Comparison of ENCODE assay signal across 23 cellular contexts in genomic region chr11:38446336-38446735, GRCh38.
"Had no signal": no experiment of that assay in that cellular context is flagged by ENCODE, and none has a peak within 500 bp of the region (broad histone marks: within the 10 kb centered on the region; RNA-seq: fewer than 3 reads in every experiment).

No MANE protein-coding gene starts in this region.

- ATAC-seq: activated CD8-positive, alpha-beta T cell treated with anti-CD3 and anti-CD28 coated beads, Interleukin-2, amount 10 ng/mL, durations not matched to agents 7 days and 5 days; activated naive CD8-positive, alpha-beta T cell treated with anti-CD3 and anti-CD28 coated beads, Interleukin-2, amount 50 U/mL, for 24 hours; heart left ventricle; left cardiac atrium; sciatic nerve had no signal

- H3K36me3 Mint-ChIP-seq: memory B cell, type B pancreatic cell had no signal

- H3K4me3 Mint-ChIP-seq: activated CD8-positive, alpha-beta T cell treated with anti-CD3 and anti-CD28 coated beads, Interleukin-2, amount 10 ng/mL, durations not matched to agents 7 days and 5 days; activated naive CD8-positive, alpha-beta T cell treated with anti-CD3 and anti-CD28 coated beads, Interleukin-2, amount 50 U/mL, for 24 hours; activated T-helper 1 cell treated with anti-CD3 and anti-CD28 coated beads, Interleukin-12 subunit alpha, Interleukin-12 subunit beta, Interleukin-2, Interleukin-4 antibody, amounts not matched to agents 30 ng/mL and 10 ng/mL and 1 ng/mL, durations not matched to agents 14 hours and 24 hours and 36 hours; memory B cell; nephron progenitor cell; type B pancreatic cell had no signal

- FAIRE-seq: islet of Langerhans had no signal

- H3K4me1 ChIP-seq: breast epithelium, heart left ventricle, testis, vagina had no signal

- H3K27ac ChIP-seq: breast epithelium, coronary artery, epithelial cell of prostate, heart left ventricle, testis, vagina, WERI-Rb-1 had no signal

- H3K27me3 Mint-ChIP-seq: activated naive CD8-positive, alpha-beta T cell treated with anti-CD3 and anti-CD28 coated beads, Interleukin-2, amount 50 U/mL, for 24 hours; memory B cell; type B pancreatic cell had no signal

- H3K9me3 Mint-ChIP-seq: activated naive CD8-positive, alpha-beta T cell treated with anti-CD3 and anti-CD28 coated beads, Interleukin-2, amount 50 U/mL, for 24 hours; memory B cell; nephron progenitor cell; type B pancreatic cell had no signal

- DNase-seq: activated CD4-positive, alpha-beta T cell treated with anti-CD3 and anti-CD28 coated beads for 1 hour; activated CD4-positive, alpha-beta T cell treated with anti-CD3 and anti-CD28 coated beads, Interleukin-2, amount 50 U/mL, for 1 hour; activated CD8-positive, alpha-beta T cell treated with anti-CD3 and anti-CD28 coated beads, Interleukin-2, amount 10 ng/mL, durations not matched to agents 7 days and 5 days; activated gamma-delta T cell; activated naive CD4-positive, alpha-beta T cell treated with anti-CD3 and anti-CD28 coated beads, Interleukin-2, amount 50 U/mL, for 16 hours; activated naive CD8-positive, alpha-beta T cell treated with anti-CD3 and anti-CD28 coated beads, Interleukin-2, amount 50 U/mL, for 24 hours; cerebellar nuclear complex; heart left ventricle; left cardiac atrium; nephron progenitor cell; stimulated activated CD4-positive, alpha-beta T cell treated with anti-CD3 and anti-CD28 coated beads, Interleukin-2, amount 100 ng/mL, for 48 hours; stimulated activated naive CD4-positive, alpha-beta T cell; testis; WERI-Rb-1 had no signal

- H3K27me3 ChIP-seq: breast epithelium, heart left ventricle, testis, vagina had no signal

- H3K36me3 ChIP-seq: breast epithelium, heart left ventricle, vagina, WERI-Rb-1 had no signal

- H3K4me1 Mint-ChIP-seq: activated naive CD8-positive, alpha-beta T cell treated with anti-CD3 and anti-CD28 coated beads, Interleukin-2, amount 50 U/mL, for 24 hours; memory B cell; nephron progenitor cell had no signal

- H3K9me3 ChIP-seq: breast epithelium, testis, vagina had no signal

- H3K27ac Mint-ChIP-seq: activated CD8-positive, alpha-beta T cell treated with anti-CD3 and anti-CD28 coated beads, Interleukin-2, amount 10 ng/mL, durations not matched to agents 7 days and 5 days; activated naive CD8-positive, alpha-beta T cell treated with anti-CD3 and anti-CD28 coated beads, Interleukin-2, amount 50 U/mL, for 24 hours; activated T-helper 1 cell treated with anti-CD3 and anti-CD28 coated beads, Interleukin-12 subunit alpha, Interleukin-12 subunit beta, Interleukin-2, Interleukin-4 antibody, amounts not matched to agents 30 ng/mL and 10 ng/mL and 1 ng/mL, durations not matched to agents 14 hours and 24 hours and 36 hours; memory B cell; nephron progenitor cell; type B pancreatic cell had no signal

- H3K4me3 ChIP-seq: breast epithelium, coronary artery, heart left ventricle, testis, vagina had no signal
